Comparison of ENCODE assay signal across 8 cellular contexts in genomic region chr2:38076250-38076709, GRCh38. TPM values are rescaled to one million over a fixed set of nuclear protein-coding genes. Genes with fewer than 3 reads are reported as not detected.
DNase-seq lines count a peak whose midpoint lies in the region; ATAC-seq and TF ChIP-seq lines count a peak whose summit lies in the region.

No MANE protein-coding gene starts in this region.

- H3K4me3 ChIP-seq in PC-3 (ENCODE audit: low read length) (peak overlapping the region; percentile 69), mammary epithelial cell (replicated peaks in 1 of 3; ENCODE audit: insufficient read depth in 1 of 3, low read depth in 2 of 3, low read length in 3 of 3) (peak overlapping the region; percentile 40 to 54 (median 41)), kidney epithelial cell (ENCODE audit: low read depth, low read length) (peak overlapping the region; percentile 49)
- no peak overlapping the region for H3K4me3 ChIP-seq in effector memory CD4-positive, alpha-beta T cell (ENCODE audit: insufficient read depth, low read depth, low read length, poor library complexity, severe bottlenecking)

- H2AFZ ChIP-seq in PC-3 (ENCODE audit: low read length) (peak overlapping the region; percentile 55), mammary epithelial cell (ENCODE audit: low read depth, low read length) (peak overlapping the region; percentile 88)

- no peaks in the 10 kb centered on the region for H3F3A ChIP-seq in PC-3 (ENCODE audit: low read length, unreplicated experiment)

- H3K27me3 ChIP-seq in PC-3 (ENCODE audit: low read length): peaks cover 34% of the 10 kb centered on the region
- H3K27me3 ChIP-seq in mammary epithelial cell (ENCODE audit: insufficient read depth, low read length): no peaks in the 10 kb centered on the region
- H3K27me3 ChIP-seq in kidney epithelial cell (ENCODE audit: control insufficient read depth, insufficient read depth, low read length): peaks cover 26% of the 10 kb centered on the region
- H3K27me3 ChIP-seq in effector memory CD4-positive, alpha-beta T cell (replicated peaks; ENCODE audit: control insufficient read depth, insufficient read depth, low read length, poor library complexity, severe bottlenecking): peaks cover 31% of the 10 kb centered on the region

- TF ChIP-seq CTCF in CD14-positive monocyte (IDR thresholded peaks at IDR 0.05): no peak
- peak; percentile 65; the same call in 1 of the 2 replicates for TF ChIP-seq CTCF in PC-3 (conservative IDR thresholded peaks at IDR 0.05; ENCODE audit: low read depth, low read length)
- TF ChIP-seq CTCF in mammary epithelial cell (conservative IDR thresholded peaks at IDR 0.05 in 1 of 2, IDR thresholded peaks at IDR 0.05 in 1 of 2; ENCODE audit: extremely low read depth in 1 of 2, insufficient read depth in 1 of 2, low read depth in 1 of 2, low read length in 2 of 2): peak; percentile 27 to 63
- TF ChIP-seq CTCF in kidney epithelial cell (IDR thresholded peaks at IDR 0.05; ENCODE audit: insufficient read depth, low read length, poor library complexity, severe bottlenecking): no peak

- CTCF ChIA-PET in PC-3 (lab: Charles Lee): interaction anchor here (0.6 to 0.8 kb wide), 4 partner anchors 20 to 173 kb away, joined by 3 to 8 read pairs (median 6); no protein-coding TSS in a partner anchor
- CTCF ChIA-PET in mammary epithelial cell (lab: Charles Lee; ENCODE audit: low non-redundant PET): interaction anchor here (0.6 to 1.1 kb wide), 10 partner anchors 20 to 436 kb away, joined by 3 to 53 read pairs (median 10); no protein-coding TSS in a partner anchor

- peaks cover 34 to 38% of the 10 kb centered on the region in 2 donors for H3K36me3 Mint-ChIP-seq in CD14-positive monocyte

- H3K36me3 ChIP-seq in PC-3 (ENCODE audit: low read depth, low read length): no peaks in the 10 kb centered on the region
- H3K36me3 ChIP-seq in mammary epithelial cell (ENCODE audit: insufficient read depth, low read length): no peaks in the 10 kb centered on the region
- H3K36me3 ChIP-seq in kidney epithelial cell (ENCODE audit: control insufficient read depth, insufficient read depth, low read length): no peaks in the 10 kb centered on the region
- no peaks in the 10 kb centered on the region for H3K36me3 ChIP-seq in effector memory CD4-positive, alpha-beta T cell (ENCODE audit: control insufficient read depth, insufficient read depth, low read length)

- ATAC-seq in HG03439 (IDR thresholded peaks at IDR 0.05; ENCODE audit: unreplicated experiment) (peak; percentile 37), PC-3 (peak; percentile 52)

- no peaks in the 10 kb centered on the region for H4K20me1 ChIP-seq in PC-3 (ENCODE audit: low read length)
- H4K20me1 ChIP-seq in mammary epithelial cell (ENCODE audit: insufficient read depth, low read length): no peaks in the 10 kb centered on the region

- peak overlapping the region; percentile 75 to 94 (median 90) for H3K27ac Mint-ChIP-seq in CD14-positive monocyte

- H3K27ac ChIP-seq in PC-3 (ENCODE audit: low read length) (peak overlapping the region; percentile 85), mammary epithelial cell (ENCODE audit: insufficient read depth, low read depth, low read length) (peak overlapping the region; percentile 33)
- H3K27ac ChIP-seq in effector memory CD4-positive, alpha-beta T cell (ENCODE audit: insufficient read depth, low read length, poor library complexity, severe bottlenecking): no peak overlapping the region

- no peaks in the 10 kb centered on the region for H3K9me2 ChIP-seq in PC-3 (replicated peaks; ENCODE audit: low read length)

- dilution Hi-C loops in mammary epithelial cell (cut with HindIII; ENCODE audit: low sequenced_read_pairs): loop anchor here (5.0 kb wide), 2 partner anchors 54 to 91 kb away; no protein-coding TSS in a partner anchor

- BruUV-seq in PC-3 (replicated peaks; lab: Mats Ljungman, UMichigan) (no TSS peak), mammary epithelial cell (replicated peaks; lab: Mats Ljungman, UMichigan) (no TSS peak)

- peak overlapping the region; percentile 90 for H3K9ac ChIP-seq in PC-3 (ENCODE audit: low read length)
- peak overlapping the region; percentile 63 for H3K9ac ChIP-seq in mammary epithelial cell (ENCODE audit: insufficient read depth, low read length)

- H3K4me1 Mint-ChIP-seq in CD14-positive monocyte: peaks cover 66% of the 10 kb centered on the region

- H3K4me2 ChIP-seq in PC-3 (ENCODE audit: low read length): peak overlapping the region; percentile 83
- peak overlapping the region; percentile 94 for H3K4me2 ChIP-seq in mammary epithelial cell (ENCODE audit: insufficient read depth, low read depth, low read length)

- H3K4me3 Mint-ChIP-seq in CD14-positive monocyte: peak overlapping the region; percentile 94 to 98

- DNase-seq in CD14-positive monocyte (ENCODE audit: low spot score) (peak; percentile 72), PC-3 (peak; percentile 74), mammary epithelial cell (peak; percentile 77), kidney epithelial cell (ENCODE audit: low read depth) (no peak)
- peak; percentile 81 for DNase-seq in stimulated activated CD4-positive, alpha-beta T cell treated with anti-CD3 and anti-CD28 coated beads, Interleukin-15, amount 100 ng/mL, for 24 hours
- no peak for DNase-seq in effector memory CD4-positive, alpha-beta T cell

- WGBS in mammary epithelial cell (ENCODE audit: low coverage, missing lambda C conversion rate): no CpG with 5 or more reads among the region's 39 CpGs

- intact Hi-C loops in CD14-positive monocyte (cut with micrococcal nuclease): loop anchor here (5.0 kb wide), 3 partner anchors 94 to 196 kb away; no protein-coding TSS in a partner anchor
- intact Hi-C loops in PC-3 (cut with micrococcal nuclease): loop anchor here (5.0 kb wide), 2 partner anchors 41 to 94 kb away; no protein-coding TSS in a partner anchor
- intact Hi-C loops in mammary epithelial cell (cut with micrococcal nuclease): loop anchor here (1.0 to 10.0 kb wide), 9 partner anchors 20 to 431 kb away; no protein-coding TSS in a partner anchor

- peaks cover 0 to 11% (median 7%) of the 10 kb centered on the region in 7 donors for H3K9me3 Mint-ChIP-seq in CD14-positive monocyte

- H3K4me1 ChIP-seq in PC-3 (ENCODE audit: insufficient read depth, low read length) (peaks cover 27% of the 10 kb centered on the region), mammary epithelial cell (ENCODE audit: insufficient read depth, low read length) (peaks cover 30% of the 10 kb centered on the region)
- peaks cover 7% of the 10 kb centered on the region for H3K4me1 ChIP-seq in effector memory CD4-positive, alpha-beta T cell (ENCODE audit: control insufficient read depth, insufficient read depth, low read length, poor library complexity, severe bottlenecking)

- TF ChIP-seq POLR2A in GM18951 (IDR thresholded peaks at IDR 0.05; ENCODE audit: extremely low read depth, insufficient read depth, insufficient read length): peak; percentile 23

- H3K27me3 Mint-ChIP-seq in CD14-positive monocyte (ENCODE audit: low read depth in 3 of 3): peaks cover 37 to 48% (median 46%) of the 10 kb centered on the region in 3 donors

- peaks cover 43% of the 10 kb centered on the region for H3K79me2 ChIP-seq in PC-3 (ENCODE audit: low read length)
- no peaks in the 10 kb centered on the region for H3K79me2 ChIP-seq in mammary epithelial cell (ENCODE audit: insufficient read depth, low read length)

- in situ Hi-C loops in GM18951 (cut with MboI; ENCODE audit: low sequenced_read_pairs, unreplicated experiment) (no loop called here), mammary epithelial cell (cut with MboI; ENCODE audit: low sequenced_read_pairs in 2 of 2) (no loop called here)

- POLR2A ChIA-PET in PC-3 (lab: Charles Lee; ENCODE audit: unreplicated experiment): interaction anchor here (0.6 kb wide), 2 partner anchors 12 to 198 kb away, joined by 5 to 19 read pairs; no protein-coding TSS in a partner anchor

- H3K9me3 ChIP-seq in PC-3 (ENCODE audit: low read length): no peaks in the 10 kb centered on the region
- H3K9me3 ChIP-seq in mammary epithelial cell (replicated peaks; ENCODE audit: insufficient read depth, low read length): no peaks in the 10 kb centered on the region
- H3K9me3 ChIP-seq in effector memory CD4-positive, alpha-beta T cell (ENCODE audit: control insufficient read depth, low read length): no peaks in the 10 kb centered on the region

RNA-seq across cellular contexts. Expression of gene CYP1B1, which starts 0.3 kb away (rescaled TPM):
- polyA plus RNA-seq in CD14-positive monocyte (100 to 1,000 TPM; 162 to 250 TPM), mammary epithelial cell (4.1 TPM)
- total RNA-seq in PC-3 (2014; rRNA removed) (37.2 and 50.0 TPM in 2 replicates), mammary epithelial cell (100 to 1,000 TPM in 1 of 2 donors, 10 to 100 TPM in 1; 13.8 to 317 TPM), kidney epithelial cell (2.5 and 8.1 TPM in 2 replicates)
- 7.2 TPM for polyA minus RNA-seq in mammary epithelial cell

Comparison
In these comparisons a context has a peak if more than half of its experiments do, and no peak if none do; other contexts are left out.
1. DNase-seq: peak in CD14-positive monocyte (single experiment), PC-3 (single experiment), mammary epithelial cell (single experiment) and stimulated activated CD4-positive, alpha-beta T cell treated with anti-CD3 and anti-CD28 coated beads, Interleukin-15, amount 100 ng/mL, for 24 hours (single experiment); none in kidney epithelial cell (single experiment) and effector memory CD4-positive, alpha-beta T cell (0 of 3).
2. CTCF ChIP-seq: peak in PC-3 (single experiment) and mammary epithelial cell (2 of 2); none in CD14-positive monocyte (single experiment) and kidney epithelial cell (single experiment).